Comparison of ENCODE assay signal across 1 cellular context in genomic region chr11:113045146-113045545, GRCh38.
TF ChIP-seq lines count a peak whose summit lies in the region.

No MANE protein-coding gene starts in this region.

TF ChIP-seq in GM23338, 12 proteins besides CTCF, POLR2A, EP300 and RAD21:
- TF ChIP-seq ZNF462 (CRISPR knock-in tag; IDR thresholded peaks at IDR 0.05) (no peak), STAT1 (IDR thresholded peaks at IDR 0.05; ENCODE audit: unreplicated experiment) (no peak), EZH2 (IDR thresholded peaks at IDR 0.05; ENCODE audit: low read depth, unreplicated experiment) (no peak), ZNF114 (CRISPR knock-in tag; IDR thresholded peaks at IDR 0.05) (no peak), JUNB (IDR thresholded peaks at IDR 0.05; ENCODE audit: unreplicated experiment) (no peak), EZH2phosphoT487 (IDR thresholded peaks at IDR 0.05; ENCODE audit: unreplicated experiment) (no peak), REST (IDR thresholded peaks at IDR 0.05; ENCODE audit: unreplicated experiment) (no peak), NANOG (IDR thresholded peaks at IDR 0.05; ENCODE audit: borderline replicate concordance) (no peak), POLR2AphosphoS5 (IDR thresholded peaks at IDR 0.05; ENCODE audit: low read depth) (no peak), ETS1 (IDR thresholded peaks at IDR 0.05) (no peak), ZNF331 (CRISPR knock-in tag; IDR thresholded peaks at IDR 0.05; ENCODE audit: low read depth) (no peak), CREB1 (CRISPR knock-in tag; IDR thresholded peaks at IDR 0.05; ENCODE audit: low read depth) (no peak)
